21 cellular contexts compared by ENCODE assay signal in the genomic region with DNA sequence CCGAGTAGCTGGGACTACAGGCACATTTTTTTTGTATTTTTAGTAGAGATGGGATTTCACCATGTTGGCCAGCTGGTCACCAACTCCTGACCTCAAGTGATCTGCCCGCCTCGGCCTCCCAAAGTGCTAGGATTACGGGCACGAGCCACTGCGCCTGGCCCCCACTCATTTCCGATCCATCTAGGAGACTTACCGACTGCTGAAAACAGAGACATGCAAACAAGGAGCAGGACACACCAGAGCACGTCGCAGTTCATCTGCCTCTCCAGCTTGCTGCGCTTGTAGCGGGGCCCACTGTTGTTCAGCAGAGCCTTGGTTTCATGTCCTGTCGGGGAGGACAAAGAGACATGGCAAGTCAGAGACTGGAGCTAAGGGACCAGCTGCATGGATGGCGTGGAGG.
A peak's percentile ranks its signal among the peaks of the same experiment; 100 is the strongest.
DNase-seq lines count a peak whose midpoint lies in the region; ATAC-seq and TF ChIP-seq lines count a peak whose summit lies in the region.
"Had no signal": no experiment of that assay in that cellular context is flagged by ENCODE, and none has a peak within 500 bp of the region (broad histone marks: within the 10 kb centered on the region; RNA-seq: fewer than 3 reads in every experiment).

No MANE protein-coding gene starts in this region.

- TF ChIP-seq CTCF in esophagus muscularis mucosa (IDR thresholded peaks at IDR 0.05) (no peak), sigmoid colon (IDR thresholded peaks at IDR 0.05) (no peak), vagina (IDR thresholded peaks at IDR 0.05) (no peak), RWPE1 (conservative IDR thresholded peaks at IDR 0.05; ENCODE audit: low read depth) (no peak), SK-N-SH (IDR thresholded peaks at IDR 0.05) (no peak)

- TF ChIP-seq POLR2A in esophagus muscularis mucosa (IDR thresholded peaks at IDR 0.05; ENCODE audit: low read depth) (no peak), sigmoid colon (IDR thresholded peaks at IDR 0.05) (no peak), vagina (IDR thresholded peaks at IDR 0.05) (no peak)

- peaks cover 0 to 13% (median 12%) of the 10 kb centered on the region in 4 donors for H3K4me1 ChIP-seq in esophagus muscularis mucosa
- peaks cover 0 to 4% (median 0%) of the 10 kb centered on the region in 4 donors for H3K4me1 ChIP-seq in sigmoid colon
- H3K4me1 ChIP-seq in vagina = no peaks in the 10 kb centered on the region
- peaks cover 0 to 6% of the 10 kb centered on the region in 2 experiments; a peak in 1 of 4 replicates for H3K4me1 ChIP-seq in SK-N-SH (ENCODE audit: control insufficient read depth in 1 of 2, insufficient read depth in 2 of 2, low read depth in 1 of 2, low read length in 1 of 2)

- CTCF ChIA-PET in RWPE1 (lab: Yijun Ruan, JAX) = no interaction called here
- CTCF ChIA-PET in SK-N-SH (lab: Yijun Ruan, JAX) = interaction anchor here (0.6 kb wide), 1 partner anchor 1619 kb away, joined by 4 read pairs; no protein-coding TSS in a partner anchor

- H3K27me3 Mint-ChIP-seq in activated T-cell treated with anti-CD3 and anti-CD28 coated beads, Interleukin-2, amount 50 U/mL, for 24 hours = no peaks in the 10 kb centered on the region
- no peaks in the 10 kb centered on the region for H3K27me3 Mint-ChIP-seq in activated T-cell treated with anti-CD3 and anti-CD28 coated beads, Interleukin-2, amount 50 U/mL, for 4 hours (ENCODE audit: low read depth)

- H3K9me3 ChIP-seq in esophagus muscularis mucosa (no peaks in the 10 kb centered on the region), sigmoid colon (no peaks in the 10 kb centered on the region), vagina (no peaks in the 10 kb centered on the region), SK-N-SH (no peaks in the 10 kb centered on the region)
- H3K9me3 ChIP-seq: BLaER1 treated with 17β-estradiol and CSF1 and Interleukin-3, amounts not matched to agents 10 nM and 100 nM had no signal

- H3K27ac ChIP-seq in esophagus muscularis mucosa (replicated peaks in 1 of 4) = no peak overlapping the region
- no peak overlapping the region for H3K27ac ChIP-seq in sigmoid colon
- H3K27ac ChIP-seq in vagina = no peak overlapping the region
- H3K27ac ChIP-seq in RWPE1 = no peak overlapping the region
- no peak overlapping the region for H3K27ac ChIP-seq in SK-N-SH (ENCODE audit: low read depth in 2 of 2, low read length in 1 of 2)
- H3K27ac ChIP-seq: BLaER1 treated with 17β-estradiol and CSF1 and Interleukin-3, amounts not matched to agents 10 nM and 100 nM had no signal

- no peaks in the 10 kb centered on the region for H3K9me3 Mint-ChIP-seq in activated T-cell treated with anti-CD3 and anti-CD28 coated beads, Interleukin-2, amount 50 U/mL, for 24 hours
- no peaks in the 10 kb centered on the region for H3K9me3 Mint-ChIP-seq in activated T-cell treated with anti-CD3 and anti-CD28 coated beads, Interleukin-2, amount 50 U/mL, for 4 hours
- H3K9me3 Mint-ChIP-seq: CD8-positive, alpha-beta T cell had no signal

- no peaks in the 10 kb centered on the region for H4K20me1 ChIP-seq in SK-N-SH (ENCODE audit: insufficient read depth)

- H3F3A ChIP-seq in SK-N-SH (replicated peaks; ENCODE audit: insufficient read depth) = no peaks in the 10 kb centered on the region

- no peak overlapping the region for H2AFZ ChIP-seq in SK-N-SH (ENCODE audit: low read depth)

- H3K27ac Mint-ChIP-seq in activated T-cell treated with anti-CD3 and anti-CD28 coated beads, Interleukin-2, amount 50 U/mL, for 24 hours = no peak overlapping the region
- H3K27ac Mint-ChIP-seq: CD8-positive, alpha-beta T cell had no signal

- no peak for ATAC-seq in activated T-cell treated with anti-CD3 and anti-CD28 coated beads, Interleukin-2, amount 50 U/mL, for 4 hours
- ATAC-seq: CD8-positive, alpha-beta T cell; Panc1 had no signal

- H3K4me2 ChIP-seq in SK-N-SH = no peak overlapping the region
- H3K4me2 ChIP-seq: BLaER1 treated with 17β-estradiol and CSF1 and Interleukin-3, amounts not matched to agents 10 nM and 100 nM had no signal

- H3K36me3 Mint-ChIP-seq in activated T-cell treated with anti-CD3 and anti-CD28 coated beads, Interleukin-2, amount 50 U/mL, for 24 hours (ENCODE audit: low read depth) = peaks cover 72% of the 10 kb centered on the region
- H3K36me3 Mint-ChIP-seq in activated T-cell treated with anti-CD3 and anti-CD28 coated beads, Interleukin-2, amount 50 U/mL, for 4 hours (ENCODE audit: insufficient read depth) = peaks cover 18% of the 10 kb centered on the region

- intact Hi-C loops in esophagus muscularis mucosa (cut with DNase I) = no loop called here
- intact Hi-C loops in sigmoid colon (cut with DNase I) = no loop called here
- intact Hi-C loops in vagina (cut with DNase I) = no loop called here

- POLR2A ChIA-PET in RWPE1 (lab: Yijun Ruan, JAX; ENCODE audit: low non-redundant PET) (no interaction called here), SK-N-SH (lab: Yijun Ruan, JAX) (no interaction called here)

- H3K36me3 ChIP-seq in esophagus muscularis mucosa = peaks cover 0 to 52% (median 19%) of the 10 kb centered on the region in 4 donors
- H3K36me3 ChIP-seq in sigmoid colon = peaks cover 0 to 4% (median 0%) of the 10 kb centered on the region in 4 donors
- H3K36me3 ChIP-seq in vagina = no peaks in the 10 kb centered on the region
- no peaks in the 10 kb centered on the region for H3K36me3 ChIP-seq in SK-N-SH (replicated peaks in 1 of 2; ENCODE audit: control insufficient read depth in 1 of 2, insufficient read depth in 2 of 2, low read length in 1 of 2)

- TF ChIP-seq EP300 in esophagus muscularis mucosa (IDR thresholded peaks at IDR 0.05) (no peak), sigmoid colon (IDR thresholded peaks at IDR 0.05) (no peak), SK-N-SH (IDR thresholded peaks at IDR 0.05; ENCODE audit: borderline replicate concordance in 1 of 2, low read depth in 1 of 2, low read length in 1 of 2) (no peak)

- H3K4me3 Mint-ChIP-seq in activated T-cell treated with anti-CD3 and anti-CD28 coated beads, Interleukin-2, amount 50 U/mL, for 24 hours = no peak overlapping the region
- H3K4me3 Mint-ChIP-seq in activated T-cell treated with anti-CD3 and anti-CD28 coated beads, Interleukin-2, amount 50 U/mL, for 4 hours = no peak overlapping the region
- H3K4me3 Mint-ChIP-seq: CD8-positive, alpha-beta T cell had no signal

- peak; percentile 6 for DNase-seq in activated T-cell treated with anti-CD3 and anti-CD28 coated beads, Interleukin-2, amount 50 U/mL, for 24 hours
- no peak for DNase-seq in activated T-cell treated with anti-CD3 and anti-CD28 coated beads, Interleukin-2, amount 50 U/mL, for 4 hours
- DNase-seq in esophagus muscularis mucosa (ENCODE audit: extremely low spot score) (peak; percentile 74), sigmoid colon (peak; percentile 44), vagina (ENCODE audit: extremely low spot score in 2 of 2) (peak; percentile 37 to 52), RWPE1 (ENCODE audit: low spot score) (no peak), SK-N-SH (no peak)
- DNase-seq: 8988T, DMS153, GOT3, HCEC 1CT, Kasumi-1, NCI-H1417, NCI-H1694 treated with DMSO at 0.1 percent for 48 hours, NCI-H2081 treated with DMSO at 0.1 percent for 48 hours, NCI-H2171 treated with DMSO at 0.1 percent for 48 hours, NCI-H524 treated with DMSO at 0.1 percent for 48 hours, NCI-H82 had no signal

- H3K9ac ChIP-seq in SK-N-SH = no peak overlapping the region
- H3K9ac ChIP-seq: BLaER1 treated with 17β-estradiol and CSF1 and Interleukin-3, amounts not matched to agents 10 nM and 100 nM had no signal

- WGBS in esophagus muscularis mucosa = 97% methylated on average over 11 of the region's 14 CpGs
- WGBS in sigmoid colon, 2 donors = 94 to 95% methylated on average over 14 of the region's 14 CpGs
- 64% methylated on average over 14 of the region's 14 CpGs for WGBS in SK-N-SH (ENCODE audit: low lambda C conversion rate)

- H3K27me3 ChIP-seq in esophagus muscularis mucosa = no peaks in the 10 kb centered on the region
- H3K27me3 ChIP-seq in sigmoid colon = no peaks in the 10 kb centered on the region
- no peaks in the 10 kb centered on the region for H3K27me3 ChIP-seq in vagina
- H3K27me3 ChIP-seq in SK-N-SH (ENCODE audit: insufficient read depth) = no peaks in the 10 kb centered on the region

- H3K9me2 ChIP-seq in SK-N-SH = no peaks in the 10 kb centered on the region

- TF ChIP-seq RAD21 in SK-N-SH (IDR thresholded peaks at IDR 0.05; ENCODE audit: low read length) = no peak

- H3K4me3 ChIP-seq in esophagus muscularis mucosa (no peak overlapping the region), sigmoid colon (no peak overlapping the region), vagina (no peak overlapping the region), SK-N-SH (ENCODE audit: low read depth in 2 of 2, low read length in 1 of 2) (no peak overlapping the region)
- H3K4me3 ChIP-seq: BLaER1 treated with 17β-estradiol and CSF1 and Interleukin-3, amounts not matched to agents 10 nM and 100 nM had no signal

- no peaks in the 10 kb centered on the region for H3K4me1 Mint-ChIP-seq in activated T-cell treated with anti-CD3 and anti-CD28 coated beads, Interleukin-2, amount 50 U/mL, for 24 hours (ENCODE audit: low read depth)
- H3K4me1 Mint-ChIP-seq in activated T-cell treated with anti-CD3 and anti-CD28 coated beads, Interleukin-2, amount 50 U/mL, for 4 hours (ENCODE audit: low read depth) = no peaks in the 10 kb centered on the region

- no peaks in the 10 kb centered on the region for H3K79me2 ChIP-seq in SK-N-SH (ENCODE audit: insufficient read depth)

TF ChIP-seq in SK-N-SH, 30 proteins besides CTCF, POLR2A, EP300 and RAD21 (continues in another document):
- TF ChIP-seq, protein P1, sequence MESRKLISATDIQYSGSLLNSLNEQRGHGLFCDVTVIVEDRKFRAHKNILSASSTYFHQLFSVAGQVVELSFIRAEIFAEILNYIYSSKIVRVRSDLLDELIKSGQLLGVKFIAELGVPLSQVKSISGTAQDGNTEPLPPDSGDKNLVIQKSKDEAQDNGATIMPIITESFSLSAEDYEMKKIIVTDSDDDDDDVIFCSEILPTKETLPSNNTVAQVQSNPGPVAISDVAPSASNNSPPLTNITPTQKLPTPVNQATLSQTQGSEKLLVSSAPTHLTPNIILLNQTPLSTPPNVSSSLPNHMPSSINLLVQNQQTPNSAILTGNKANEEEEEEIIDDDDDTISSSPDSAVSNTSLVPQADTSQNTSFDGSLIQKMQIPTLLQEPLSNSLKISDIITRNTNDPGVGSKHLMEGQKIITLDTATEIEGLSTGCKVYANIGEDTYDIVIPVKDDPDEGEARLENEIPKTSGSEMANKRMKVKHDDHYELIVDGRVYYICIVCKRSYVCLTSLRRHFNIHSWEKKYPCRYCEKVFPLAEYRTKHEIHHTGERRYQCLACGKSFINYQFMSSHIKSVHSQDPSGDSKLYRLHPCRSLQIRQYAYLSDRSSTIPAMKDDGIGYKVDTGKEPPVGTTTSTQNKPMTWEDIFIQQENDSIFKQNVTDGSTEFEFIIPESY (IDR thresholded peaks at IDR 0.05; ENCODE audit: borderline replicate concordance, low read depth) = no peak

Comparison
In these comparisons a context has a peak if more than half of its experiments do, and no peak if none do; other contexts are left out.
1. DNase-seq: peak in activated T-cell treated with anti-CD3 and anti-CD28 coated beads, Interleukin-2, amount 50 U/mL, for 24 hours (single experiment), esophagus muscularis mucosa (single experiment), sigmoid colon (single experiment) and vagina (2 of 2); none in activated T-cell treated with anti-CD3 and anti-CD28 coated beads, Interleukin-2, amount 50 U/mL, for 4 hours (single experiment), RWPE1 (single experiment) and SK-N-SH (single experiment).